18 cellular contexts compared by ENCODE assay signal in the genomic region with DNA sequence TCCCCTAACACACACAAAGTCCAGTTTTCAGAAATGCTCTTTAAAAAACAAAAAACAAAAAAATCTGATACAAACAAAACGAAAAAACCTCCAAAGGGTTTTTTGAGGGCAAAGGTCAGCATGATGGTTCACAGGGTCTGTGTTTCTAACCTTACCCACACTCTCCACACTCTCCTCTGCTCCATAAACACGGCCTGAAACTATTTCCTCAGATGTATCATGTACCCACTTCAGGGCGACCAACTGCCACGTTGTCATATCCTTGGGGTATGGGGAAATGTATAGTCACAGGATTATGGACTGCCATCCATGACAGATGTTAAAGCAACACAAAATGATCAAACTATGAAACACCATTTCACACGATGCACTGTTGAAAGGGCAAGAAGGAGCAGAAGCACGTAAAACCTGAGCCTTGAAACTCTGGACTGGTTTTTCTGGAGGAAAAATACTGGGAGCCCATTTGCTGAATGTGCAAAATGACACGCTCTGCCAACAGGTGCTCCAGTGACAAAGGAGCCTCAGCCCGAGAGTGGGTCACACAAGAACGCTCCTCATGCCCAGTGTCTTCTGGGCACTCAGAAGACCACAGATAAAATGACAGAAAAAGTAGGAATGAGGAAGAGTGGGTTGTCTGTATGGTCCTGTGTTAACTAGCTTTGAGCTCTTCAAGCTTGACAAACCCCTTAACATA.
"Had no signal": no experiment of that assay in that cellular context is flagged by ENCODE, and none has a peak within 500 bp of the region (broad histone marks: within the 10 kb centered on the region; RNA-seq: fewer than 3 reads in every experiment).

No MANE protein-coding gene starts in this region.

- H3K27ac ChIP-seq: lower lobe of right lung, ovary, tibial nerve had no signal

- H3K27me3 Mint-ChIP-seq: activated naive CD8-positive, alpha-beta T cell treated with anti-CD3 and anti-CD28 coated beads for 36 hours; stimulated activated memory B cell treated with anti-CD40 and anti-IgM and Interleukin-4, amounts not matched to agents 10 μg/mL and 1 μg/mL and 100 μg/mL, for 72 hours; T-helper 17 cell had no signal

- H3K27ac Mint-ChIP-seq: activated CD8-positive, alpha-beta T cell treated with anti-CD3 and anti-CD28 coated beads, Interleukin-2, amount 10 ng/mL, durations not matched to agents 7 days and 5 days; activated naive CD8-positive, alpha-beta T cell treated with anti-CD3 and anti-CD28 coated beads for 36 hours; activated T-cell treated with anti-CD3 and anti-CD28 coated beads, Interleukin-2, amount 50 U/mL, for 72 hours; mesothelial cell of epicardium; stimulated activated memory B cell treated with anti-CD40 and anti-IgM and Interleukin-4, amounts not matched to agents 10 μg/mL and 1 μg/mL and 100 μg/mL, for 72 hours; T-helper 17 cell had no signal

- H3K36me3 Mint-ChIP-seq: activated naive CD8-positive, alpha-beta T cell treated with anti-CD3 and anti-CD28 coated beads for 36 hours had no signal

- ATAC-seq: activated CD8-positive, alpha-beta T cell treated with anti-CD3 and anti-CD28 coated beads, Interleukin-2, amount 10 ng/mL, durations not matched to agents 7 days and 5 days; activated T-cell treated with anti-CD3 and anti-CD28 coated beads, Interleukin-2, amount 50 U/mL, for 72 hours; lower lobe of right lung; stimulated activated memory B cell treated with anti-CD40 and anti-IgM and Interleukin-4, amounts not matched to agents 10 μg/mL and 1 μg/mL and 100 μg/mL, for 72 hours; T-helper 17 cell had no signal

- H3K27me3 ChIP-seq: ovary, tibial nerve had no signal

- DNase-seq: activated CD4-positive, alpha-beta T cell treated with anti-CD3 and anti-CD28 coated beads for 48 hours; activated CD8-positive, alpha-beta memory T cell treated with anti-CD3 and anti-CD28 coated beads, Interleukin-2, amount 50 U/mL, for 48 hours; activated CD8-positive, alpha-beta T cell treated with anti-CD3 and anti-CD28 coated beads, Interleukin-2, amount 10 ng/mL, durations not matched to agents 7 days and 5 days; activated gamma-delta T cell; activated naive CD8-positive, alpha-beta T cell treated with anti-CD3 and anti-CD28 coated beads for 36 hours; activated T-cell treated with anti-CD3 and anti-CD28 coated beads, Interleukin-2, amount 50 U/mL, for 72 hours; aorta; cortex of kidney; effector CD8-positive, alpha-beta T cell; foreskin fibroblast; glutamatergic neuron; kidney glomerular epithelial cell; lower lobe of right lung; ovary; T-helper 17 cell had no signal

- H3K9me3 ChIP-seq: lower lobe of right lung, ovary, tibial nerve had no signal

- H3K4me3 Mint-ChIP-seq: activated CD8-positive, alpha-beta T cell treated with anti-CD3 and anti-CD28 coated beads, Interleukin-2, amount 10 ng/mL, durations not matched to agents 7 days and 5 days; activated naive CD8-positive, alpha-beta T cell treated with anti-CD3 and anti-CD28 coated beads for 36 hours; activated T-cell treated with anti-CD3 and anti-CD28 coated beads, Interleukin-2, amount 50 U/mL, for 72 hours; mesothelial cell of epicardium; stimulated activated memory B cell treated with anti-CD40 and anti-IgM and Interleukin-4, amounts not matched to agents 10 μg/mL and 1 μg/mL and 100 μg/mL, for 72 hours; T-helper 17 cell had no signal

- H3K9me3 Mint-ChIP-seq: activated naive CD8-positive, alpha-beta T cell treated with anti-CD3 and anti-CD28 coated beads for 36 hours; activated T-cell treated with anti-CD3 and anti-CD28 coated beads, Interleukin-2, amount 50 U/mL, for 72 hours; mesothelial cell of epicardium; stimulated activated memory B cell treated with anti-CD40 and anti-IgM and Interleukin-4, amounts not matched to agents 10 μg/mL and 1 μg/mL and 100 μg/mL, for 72 hours had no signal
